Comparison of ENCODE assay signal across 1 cellular context in the genomic region with DNA sequence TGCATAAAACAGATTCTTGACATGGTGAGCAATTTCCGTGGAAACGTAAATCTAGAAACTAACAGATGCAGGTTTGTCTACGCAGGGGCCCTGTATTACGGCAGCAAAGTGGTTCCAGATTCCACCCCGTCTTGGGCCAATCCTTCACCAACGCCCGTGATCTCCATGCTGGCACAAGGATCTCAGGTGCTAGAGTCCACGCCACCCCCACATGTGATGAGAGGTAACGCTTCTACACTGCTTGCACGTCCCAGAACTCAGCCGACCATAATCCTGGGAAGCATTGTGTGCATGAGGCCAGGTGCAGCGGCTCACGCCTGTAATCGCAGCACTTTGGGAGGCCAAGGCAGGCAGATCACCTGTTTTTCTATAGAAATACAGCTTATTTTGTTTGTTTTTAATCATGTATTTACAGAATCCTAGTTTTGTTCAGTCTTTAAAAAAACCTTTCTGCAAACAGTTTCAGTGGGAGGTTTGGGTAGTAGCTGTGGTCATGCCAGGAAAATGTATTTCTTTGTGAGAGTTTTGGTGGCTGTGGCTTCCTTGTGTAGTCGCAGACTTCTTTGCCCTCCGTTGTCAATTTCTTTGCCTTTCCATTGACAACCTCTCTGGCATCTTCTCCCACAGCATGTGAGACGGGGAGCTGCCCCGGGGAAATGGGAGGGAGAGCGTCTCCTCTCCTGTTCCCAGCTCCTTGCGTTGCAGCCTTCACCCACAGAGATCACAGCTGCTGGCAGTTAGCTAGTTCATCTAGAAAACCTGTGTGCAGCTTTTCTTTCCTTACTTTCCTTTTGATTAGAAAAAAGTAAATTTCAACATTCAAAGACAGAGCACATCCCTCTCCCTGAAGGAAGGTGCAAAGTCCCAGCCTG.
TF ChIP-seq lines count a peak whose summit lies in the region.

No MANE protein-coding gene starts in this region.

TF ChIP-seq in K562, 482 proteins besides CTCF, POLR2A, EP300 and RAD21 (continued from another document):
- TF ChIP-seq CTBP1 (IDR thresholded peaks at IDR 0.05; ENCODE audit: borderline replicate concordance): no peak
- TF ChIP-seq, protein P1, sequence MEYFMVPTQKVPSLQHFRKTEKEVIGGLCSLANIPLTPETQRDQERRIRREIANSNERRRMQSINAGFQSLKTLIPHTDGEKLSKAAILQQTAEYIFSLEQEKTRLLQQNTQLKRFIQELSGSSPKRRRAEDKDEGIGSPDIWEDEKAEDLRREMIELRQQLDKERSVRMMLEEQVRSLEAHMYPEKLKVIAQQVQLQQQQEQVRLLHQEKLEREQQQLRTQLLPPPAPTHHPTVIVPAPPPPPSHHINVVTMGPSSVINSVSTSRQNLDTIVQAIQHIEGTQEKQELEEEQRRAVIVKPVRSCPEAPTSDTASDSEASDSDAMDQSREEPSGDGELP (CRISPR knock-in tag; IDR thresholded peaks at IDR 0.05; ENCODE audit: borderline replicate concordance): no peak
- TF ChIP-seq NEUROD1 (IDR thresholded peaks at IDR 0.05; ENCODE audit: borderline replicate concordance, low read depth, low read length, partially characterized antibody): no peak
- TF ChIP-seq E2F4 (CRISPR knock-in tag; IDR thresholded peaks at IDR 0.05; ENCODE audit: low read depth): no peak
- TF ChIP-seq ETS1 (conservative IDR thresholded peaks at IDR 0.05; ENCODE audit: control insufficient read depth, low read depth, low read length): no peak
- no peak for TF ChIP-seq CAMTA2 (CRISPR knock-in tag; conservative IDR thresholded peaks at IDR 0.05)
- no peak for TF ChIP-seq ZSCAN32 (CRISPR knock-in tag; IDR thresholded peaks at IDR 0.05)
- no peak for TF ChIP-seq ZNF766 (CRISPR knock-in tag; conservative IDR thresholded peaks at IDR 0.05)
- TF ChIP-seq TRIM28 (IDR thresholded peaks at IDR 0.05): no peak
- TF ChIP-seq TAF1 (IDR thresholded peaks at IDR 0.05; ENCODE audit: control insufficient read depth, extremely low read depth, insufficient read depth, low read length, severe bottlenecking): no peak
